In the genomic region with DNA sequence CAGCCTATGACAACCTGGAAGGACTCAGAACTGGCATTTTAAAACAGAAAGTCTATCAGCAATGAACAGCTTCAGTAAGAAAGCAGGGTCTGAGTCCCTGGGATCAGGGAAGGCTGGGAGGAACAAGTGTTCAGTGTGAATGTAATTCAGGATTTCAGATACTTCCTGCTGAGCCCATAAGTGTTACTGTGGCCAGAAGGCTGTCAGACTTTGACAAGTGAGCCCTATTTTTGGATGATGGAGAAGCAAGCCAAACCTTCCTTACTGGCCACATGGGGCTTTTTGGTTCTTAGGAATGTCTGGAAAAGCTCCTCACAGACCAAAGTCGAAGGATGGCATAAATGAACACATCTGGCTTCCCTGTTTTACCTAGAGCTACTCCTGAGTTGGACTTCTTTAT, we compare ENCODE assay signal across 20 cellular contexts.
DNase-seq lines count a peak whose midpoint lies in the region; ATAC-seq, FAIRE-seq and TF ChIP-seq lines count a peak whose summit lies in the region.
"Had no signal": no experiment of that assay in that cellular context is flagged by ENCODE, and none has a peak within 500 bp of the region (broad histone marks: within the 10 kb centered on the region; RNA-seq: fewer than 3 reads in every experiment).

No MANE protein-coding gene starts in this region.

- H3K36me3 ChIP-seq in mammary epithelial cell (ENCODE audit: insufficient read depth, low read length) (no peaks in the 10 kb centered on the region), keratinocyte (ENCODE audit: control insufficient read depth in 2 of 2, extremely low read depth in 1 of 2, insufficient read depth in 2 of 2, low read length in 2 of 2) (no peaks in the 10 kb centered on the region), aorta (ENCODE audit: control insufficient read depth in 1 of 2, insufficient read depth in 2 of 2, low read length in 1 of 2) (no peaks in the 10 kb centered on the region)

- H3K4me1 ChIP-seq in mammary epithelial cell (ENCODE audit: insufficient read depth, low read length) (no peaks in the 10 kb centered on the region), keratinocyte (ENCODE audit: control insufficient read depth, extremely low read depth, insufficient read depth, low read length) (no peaks in the 10 kb centered on the region), aorta (ENCODE audit: control insufficient read depth in 1 of 2, insufficient read depth in 2 of 2, low read length in 2 of 2) (peaks cover 8 to 11% of the 10 kb centered on the region in 2 donors)

- DNase-seq in MCF 10A (ENCODE audit: unreplicated experiment) (no peak), mammary epithelial cell (no peak), RPMI7951 (ENCODE audit: low read depth) (peak; percentile 27), keratinocyte (ENCODE audit: low read depth, low spot score) (no peak), aorta (no peak), putamen (ENCODE audit: low spot score) (no peak), hypothalamus (lab: John Stamatoyannopoulos, UW) (no peak)
- DNase-seq: DMS79 treated with DMSO at 0.1 percent for 48 hours, HFFc6, KG1, NCI-H1092, NCI-H146, NCI-H2081 treated with DMSO at 0.1 percent for 48 hours, NCI-H510A treated with DMSO at 0.1 percent for 48 hours, PC-9 had no signal

- H3K9me3 Mint-ChIP-seq in MCF 10A (ENCODE audit: unreplicated experiment), result no peaks in the 10 kb centered on the region

- CTCF ChIA-PET in MCF 10A (lab: Yijun Ruan, JAX), result interaction anchor here (0.5 to 8.9 kb wide), 7 partner anchors 9 to 435 kb away, joined by 3 to 119 read pairs (median 7); no protein-coding TSS in a partner anchor
- CTCF ChIA-PET in mammary epithelial cell (lab: Charles Lee; ENCODE audit: low non-redundant PET), result interaction anchor here (0.6 kb wide), 1 partner anchor 82 kb away, joined by 4 read pairs; no protein-coding TSS in a partner anchor

- H3K4me2 ChIP-seq in mammary epithelial cell (ENCODE audit: insufficient read depth, low read depth, low read length) (no peak overlapping the region), keratinocyte (ENCODE audit: control insufficient read depth, extremely low read depth, insufficient read depth, low read depth, low read length) (no peak overlapping the region)
- H3K4me2 ChIP-seq: PC-9 had no signal

- BruUV-seq in MCF 10A (replicated peaks; lab: Mats Ljungman, UMichigan) (no TSS peak), mammary epithelial cell (replicated peaks; lab: Mats Ljungman, UMichigan) (no TSS peak)

- H3K27me3 ChIP-seq in mammary epithelial cell (ENCODE audit: insufficient read depth, low read length) (no peaks in the 10 kb centered on the region), keratinocyte (ENCODE audit: control insufficient read depth, extremely low read depth, insufficient read depth, low read length) (no peaks in the 10 kb centered on the region), aorta (ENCODE audit: control insufficient read depth in 1 of 2, insufficient read depth in 2 of 2, low read length in 1 of 2) (no peaks in the 10 kb centered on the region)
- H3K27me3 ChIP-seq: BLaER1 treated with 17β-estradiol and CSF1 and Interleukin-3, amounts not matched to agents 10 nM and 100 nM had no signal

- H3K4me3 Mint-ChIP-seq in MCF 10A (ENCODE audit: unreplicated experiment), result no peak overlapping the region
- H3K4me3 Mint-ChIP-seq: HFFc6 had no signal

- no peaks in the 10 kb centered on the region for H3K9me1 ChIP-seq in keratinocyte (ENCODE audit: control insufficient read depth, extremely low read depth, insufficient read depth, low read length)

- H3K27me3 Mint-ChIP-seq in MCF 10A (ENCODE audit: insufficient read depth, unreplicated experiment), result no peaks in the 10 kb centered on the region

- H3K4me1 Mint-ChIP-seq in MCF 10A (ENCODE audit: insufficient read depth, unreplicated experiment), result peaks cover 6% of the 10 kb centered on the region

- no peak overlapping the region for H2AFZ ChIP-seq in mammary epithelial cell (ENCODE audit: low read depth, low read length)
- no peak overlapping the region for H2AFZ ChIP-seq in keratinocyte (ENCODE audit: control insufficient read depth, low read length)
- H2AFZ ChIP-seq: PC-9 had no signal

- peak overlapping the region; percentile 51 for H3K27ac Mint-ChIP-seq in MCF 10A (ENCODE audit: low read depth, unreplicated experiment)

- H3K36me3 Mint-ChIP-seq in MCF 10A (ENCODE audit: insufficient read depth, unreplicated experiment), result peaks cover 5% of the 10 kb centered on the region

- dilution Hi-C loops in mammary epithelial cell (cut with HindIII; ENCODE audit: low sequenced_read_pairs), result no loop called here
- dilution Hi-C loops in keratinocyte (cut with MboI; ENCODE audit: extremely low pct_ligation_motif_present, low sequenced_read_pairs), result no loop called here

- H3K9ac ChIP-seq in mammary epithelial cell (ENCODE audit: insufficient read depth, low read length) (no peak overlapping the region), keratinocyte (ENCODE audit: control insufficient read depth, extremely low read depth, insufficient read depth, low read length) (no peak overlapping the region)
- H3K9ac ChIP-seq: BLaER1 treated with 17β-estradiol and CSF1 and Interleukin-3, amounts not matched to agents 10 nM and 100 nM had no signal

- intact Hi-C loops in MCF 10A (cut with micrococcal nuclease), result no loop called here
- intact Hi-C loops in mammary epithelial cell (cut with micrococcal nuclease), result loop anchor here (5.0 to 10.0 kb wide), 2 partner anchors 167 to 445 kb away; no protein-coding TSS in a partner anchor
- intact Hi-C loops in aorta (cut with DNase I), result loop anchor here in 1 of 2 donors (5.0 kb wide), 4 partner anchors 62 to 247 kb away; no protein-coding TSS in a partner anchor

- TF ChIP-seq CTCF in MCF 10A (IDR thresholded peaks at IDR 0.05; ENCODE audit: unreplicated experiment) (no peak), mammary epithelial cell (conservative IDR thresholded peaks at IDR 0.05 in 1 of 2, IDR thresholded peaks at IDR 0.05 in 1 of 2; ENCODE audit: extremely low read depth in 1 of 2, insufficient read depth in 1 of 2, low read depth in 1 of 2, low read length in 2 of 2) (no peak), keratinocyte (optimal IDR thresholded peaks at IDR 0.05 in 1 of 3, IDR thresholded peaks at IDR 0.05 in 1 of 3, conservative IDR thresholded peaks at IDR 0.05 in 1 of 3; ENCODE audit: extremely low read depth in 1 of 3, insufficient read depth in 2 of 3, low read length in 3 of 3) (no peak)

- FAIRE-seq in keratinocyte (lab: Jason Lieb, UNC), result peak; percentile 43
- FAIRE-seq: A204.1, GM12878, HepG2 had no signal

- no peak overlapping the region for H3K27ac ChIP-seq in mammary epithelial cell (ENCODE audit: insufficient read depth, low read depth, low read length)
- no peak overlapping the region for H3K27ac ChIP-seq in keratinocyte (ENCODE audit: control insufficient read depth, insufficient read depth, low read length)
- H3K27ac ChIP-seq in aorta (ENCODE audit: low read depth in 1 of 2, low read length in 2 of 2), result peak overlapping the region; percentile 37 to 87
- H3K27ac ChIP-seq: PC-9 had no signal

- H3K9me3 ChIP-seq in mammary epithelial cell (replicated peaks; ENCODE audit: insufficient read depth, low read length), result no peaks in the 10 kb centered on the region
- H3K9me3 ChIP-seq in keratinocyte (ENCODE audit: control insufficient read depth, low read depth, low read length), result no peaks in the 10 kb centered on the region
- no peaks in the 10 kb centered on the region for H3K9me3 ChIP-seq in aorta (ENCODE audit: control insufficient read depth, low read length)

- in situ Hi-C loops in mammary epithelial cell (cut with MboI; ENCODE audit: low sequenced_read_pairs in 2 of 2), result loop anchor here in 1 of 2 donors (10.0 kb wide), 1 partner anchor 55 kb away; no protein-coding TSS in a partner anchor

- H3K4me3 ChIP-seq in mammary epithelial cell (replicated peaks in 1 of 3; ENCODE audit: insufficient read depth in 1 of 3, low read depth in 2 of 3, low read length in 3 of 3) (no peak overlapping the region), keratinocyte (ENCODE audit: control insufficient read depth in 2 of 3, extremely low read depth in 1 of 3, insufficient read depth in 2 of 3, low read depth in 1 of 3, low read length in 3 of 3) (no peak overlapping the region), aorta (ENCODE audit: low read length in 2 of 2) (no peak overlapping the region)
- H3K4me3 ChIP-seq: BLaER1 treated with 17β-estradiol and CSF1 and Interleukin-3, amounts not matched to agents 10 nM and 100 nM; GM12878; PC-9 had no signal

- POLR2A ChIA-PET in MCF 10A (lab: Yijun Ruan, JAX), result interaction anchor here (1.4 to 1.7 kb wide), 2 partner anchors 10 to 22 kb away, joined by 4 to 5 read pairs; no protein-coding TSS in a partner anchor

- WGBS in mammary epithelial cell (ENCODE audit: low coverage, missing lambda C conversion rate), result 100% methylated on average over 1 of the region's 1 CpG
- WGBS in aorta, 2 donors, result 0 to 7% methylated on average over 1 of the region's 1 CpG

- ATAC-seq in aorta (ENCODE audit: low FRiP score) (peak; percentile 42), GM18867 (IDR thresholded peaks at IDR 0.05; ENCODE audit: unreplicated experiment) (no peak)
- ATAC-seq: HepG2 had no signal

- H3K79me2 ChIP-seq in mammary epithelial cell (ENCODE audit: insufficient read depth, low read length), result peaks cover 10% of the 10 kb centered on the region
- no peaks in the 10 kb centered on the region for H3K79me2 ChIP-seq in keratinocyte (ENCODE audit: control insufficient read depth, insufficient read depth, low read length)

- no peaks in the 10 kb centered on the region for H4K20me1 ChIP-seq in mammary epithelial cell (ENCODE audit: insufficient read depth, low read length)
- H4K20me1 ChIP-seq in keratinocyte (ENCODE audit: control insufficient read depth, extremely low read depth, insufficient read depth, low read length), result no peaks in the 10 kb centered on the region

Comparison
In these comparisons a context has a peak if more than half of its experiments do, and no peak if none do; other contexts are left out.
1. H3K27ac ChIP-seq: peak in aorta (2 of 2); none in mammary epithelial cell (single experiment) and keratinocyte (single experiment).